8 cellular contexts compared by ENCODE assay signal in the genomic region with DNA sequence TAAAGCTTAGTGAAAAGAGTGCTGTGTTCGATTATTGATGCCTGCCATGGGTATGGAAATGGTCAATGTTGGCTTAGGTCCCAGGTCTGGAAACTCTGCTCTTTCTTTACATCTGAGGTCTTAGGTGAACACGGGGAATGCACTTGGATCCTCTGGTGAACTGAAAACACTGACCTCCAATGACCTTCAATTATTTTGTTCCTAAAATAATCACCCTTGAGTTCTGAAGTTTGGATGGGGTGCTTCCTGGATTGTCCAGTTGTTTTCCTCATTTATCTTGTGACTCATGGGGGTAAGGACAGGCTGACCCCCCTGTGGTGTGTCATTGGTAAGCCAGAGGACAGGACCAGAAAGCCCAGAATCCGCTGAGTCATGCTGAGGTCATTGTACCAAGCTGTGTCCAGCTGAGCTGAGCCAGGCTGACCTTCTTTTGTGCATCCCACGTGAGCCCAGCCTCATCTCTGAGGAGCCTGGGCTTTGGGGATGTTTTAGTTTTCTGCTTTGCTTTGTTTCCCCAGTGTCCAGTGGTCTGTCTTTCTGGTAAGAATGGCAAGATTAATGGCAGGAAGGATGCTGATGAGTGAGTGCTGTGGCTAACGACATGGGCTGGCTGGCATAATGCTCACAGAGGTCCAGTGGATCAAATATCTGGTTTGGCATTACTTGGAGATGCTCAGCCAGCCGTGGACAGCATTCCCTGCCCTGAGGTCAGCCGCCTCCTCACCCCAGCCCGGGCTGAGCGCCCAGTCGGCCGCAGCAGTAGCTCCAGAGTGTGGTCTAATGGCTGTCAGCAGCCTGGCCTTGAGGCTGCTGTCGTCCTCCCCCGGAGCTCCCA. TPM values are rescaled to one million over a fixed set of nuclear protein-coding genes. Genes with fewer than 3 reads are reported as not detected.
DNase-seq lines count a peak whose midpoint lies in the region; ATAC-seq and TF ChIP-seq lines count a peak whose summit lies in the region.

No MANE protein-coding gene starts in this region.

- H3K36me3 Mint-ChIP-seq in activated T-helper 17 cell treated with anti-CD3 and anti-CD28 coated beads, Interleukin-2, amount 50 U/mL, for 72 hours (ENCODE audit: low read depth), result no peaks in the 10 kb centered on the region
- H3K36me3 Mint-ChIP-seq in progenitor cell of endocrine pancreas (ENCODE audit: insufficient read depth), result peaks cover 10% of the 10 kb centered on the region

- no peak overlapping the region for H3K4me3 Mint-ChIP-seq in activated T-helper 17 cell treated with anti-CD3 and anti-CD28 coated beads, Interleukin-2, amount 50 U/mL, for 72 hours
- no peak overlapping the region for H3K4me3 Mint-ChIP-seq in progenitor cell of endocrine pancreas (ENCODE audit: low read depth)

- 0 out of 2 replicates have a peak, but pooled peaks have one; percentile 30 for TF ChIP-seq RAD21 in HCT116 (IDR thresholded peaks at IDR 0.05; ENCODE audit: low read depth)

- no peaks in the 10 kb centered on the region for H3K9me2 ChIP-seq in HCT116 (ENCODE audit: insufficient read depth)

- H3K27me3 ChIP-seq in HCT116 (ENCODE audit: insufficient read depth, low read length), result no peaks in the 10 kb centered on the region

- RAD21 ChIA-PET in HCT116 (lab: Charles Lee; ENCODE audit: low non-redundant PET in 1 of 2, low total read pairs in 2 of 2, uncharacterized antibody in 2 of 2, unreplicated experiment in 2 of 2), result no interaction called here

- H3K27ac ChIP-seq in HCT116 (ENCODE audit: low read depth, low read length), result peak overlapping the region; percentile 79

- POLR2A ChIA-PET in HCT116 (lab: Charles Lee), result interaction anchor here (1.5 kb wide), 1 partner anchor 35 kb away, joined by 5 read pairs; a partner anchor contains a TSS

- BruUV-seq in HCT116 (replicated peaks; lab: Mats Ljungman, UMichigan), result TSS peak; percentile 46

- no peak for TF ChIP-seq CTCF in HCT116 (IDR thresholded peaks at IDR 0.05 in 2 of 3, conservative IDR thresholded peaks at IDR 0.05 in 1 of 3; ENCODE audit: borderline replicate concordance in 1 of 3, insufficient read depth in 1 of 3, low read depth in 2 of 3, low read length in 2 of 3)
- no peak for TF ChIP-seq CTCF in progenitor cell of endocrine pancreas (IDR thresholded peaks at IDR 0.05; ENCODE audit: unreplicated experiment)

- no peaks in the 10 kb centered on the region for H3K9me3 Mint-ChIP-seq in activated T-helper 17 cell treated with anti-CD3 and anti-CD28 coated beads, Interleukin-2, amount 50 U/mL, for 72 hours
- H3K9me3 Mint-ChIP-seq in progenitor cell of endocrine pancreas (ENCODE audit: low read depth), result no peaks in the 10 kb centered on the region

- no peaks in the 10 kb centered on the region for H3K9me3 ChIP-seq in HCT116 (ENCODE audit: control insufficient read depth in 1 of 2, insufficient read depth in 1 of 2, low read depth in 1 of 2, low read length in 2 of 2)

- peak overlapping the region; percentile 81 for H3K27ac Mint-ChIP-seq in activated T-helper 17 cell treated with anti-CD3 and anti-CD28 coated beads, Interleukin-2, amount 50 U/mL, for 72 hours
- no peak overlapping the region for H3K27ac Mint-ChIP-seq in progenitor cell of endocrine pancreas

- peak; percentile 69 for ATAC-seq in HCT116
- no peak for ATAC-seq in activated T-helper 17 cell treated with anti-CD3 and anti-CD28 coated beads, Interleukin-2, amount 50 U/mL, for 72 hours (replicated peaks)
- no peak for ATAC-seq in GM21717 (IDR thresholded peaks at IDR 0.05; ENCODE audit: unreplicated experiment)
- no peak for ATAC-seq in GM21390 (IDR thresholded peaks at IDR 0.05; ENCODE audit: unreplicated experiment)
- no peak for ATAC-seq in HG02885 (IDR thresholded peaks at IDR 0.05; ENCODE audit: poor library complexity, unreplicated experiment)

- H3K79me2 ChIP-seq in HCT116 (ENCODE audit: insufficient read depth, low read length), result peaks cover 32% of the 10 kb centered on the region

- peak overlapping the region in 1 of 2 experiments; percentile 14; a peak in 2 of 4 replicates for H3K4me3 ChIP-seq in HCT116 (replicated peaks in 1 of 2; ENCODE audit: low read depth in 1 of 2, low read length in 2 of 2)

- peak overlapping the region; percentile 55 for H3K9ac ChIP-seq in HCT116 (ENCODE audit: low read length)

- peaks cover 3 to 43% of the 10 kb centered on the region in 2 experiments; a peak in 3 of 4 replicates for H3K36me3 ChIP-seq in HCT116 (ENCODE audit: control insufficient read depth in 1 of 2, insufficient read depth in 2 of 2, low read length in 2 of 2)

- peaks cover 48 to 66% of the 10 kb centered on the region in 2 experiments for H3K4me1 ChIP-seq in HCT116 (ENCODE audit: control insufficient read depth in 1 of 2, insufficient read depth in 2 of 2, low read length in 2 of 2)

- no peak for TF ChIP-seq POLR2A in HCT116 (IDR thresholded peaks at IDR 0.05; ENCODE audit: borderline replicate concordance, extremely low read depth, insufficient read depth, insufficient read length)

- H2AFZ ChIP-seq in HCT116 (ENCODE audit: low read depth, low read length, poor library complexity, severe bottlenecking), result no peak overlapping the region

- intact Hi-C loops in HCT116 (cut with micrococcal nuclease), result loop anchor here (1.0 kb wide), 1 partner anchor 84 kb away; no protein-coding TSS in a partner anchor
- intact Hi-C loops in head of caudate nucleus (cut with DNase I), result no loop called here
- intact Hi-C loops in posterior vena cava (cut with DNase I), result no loop called here

- DNase-seq in HCT116 (ENCODE audit: low read depth, low spot score), result peak; percentile 94
- DNase-seq in head of caudate nucleus, result peak; percentile 59 to 98 (median 89)
- DNase-seq in posterior vena cava (ENCODE audit: low spot score), result peak; percentile 95
- no peak for DNase-seq in progenitor cell of endocrine pancreas (ENCODE audit: low spot score, unreplicated experiment)

- H3K27me3 Mint-ChIP-seq in activated T-helper 17 cell treated with anti-CD3 and anti-CD28 coated beads, Interleukin-2, amount 50 U/mL, for 72 hours, result no peaks in the 10 kb centered on the region
- H3K27me3 Mint-ChIP-seq in progenitor cell of endocrine pancreas, result no peaks in the 10 kb centered on the region

- H3K4me1 Mint-ChIP-seq in activated T-helper 17 cell treated with anti-CD3 and anti-CD28 coated beads, Interleukin-2, amount 50 U/mL, for 72 hours, result peaks cover 29% of the 10 kb centered on the region
- no peaks in the 10 kb centered on the region for H3K4me1 Mint-ChIP-seq in progenitor cell of endocrine pancreas (ENCODE audit: low read depth)

- H4K20me1 ChIP-seq in HCT116 (ENCODE audit: insufficient read depth), result no peaks in the 10 kb centered on the region

- peak overlapping the region; percentile 73 for H3K4me2 ChIP-seq in HCT116 (ENCODE audit: low read length)

- CTCF ChIA-PET in HCT116 (lab: Charles Lee), result interaction anchor here (0.8 kb wide), 1 partner anchor 245 kb away, joined by 3 read pairs; no protein-coding TSS in a partner anchor

TF ChIP-seq in HCT116, 20 proteins besides CTCF, POLR2A, EP300 and RAD21 (continues in another document):
- TF ChIP-seq YY1 (IDR thresholded peaks at IDR 0.05; ENCODE audit: extremely low read depth, insufficient replicate concordance, low read depth, low read length) (no peak), EZH2 (IDR thresholded peaks at IDR 0.05) (no peak), TCF7L2 (IDR thresholded peaks at IDR 0.05; ENCODE audit: borderline replicate concordance, extremely low read depth, insufficient read depth, insufficient read length) (no peak), CEBPB (IDR thresholded peaks at IDR 0.05; ENCODE audit: low read depth) (peak; percentile 75), SIN3A (IDR thresholded peaks at IDR 0.05; ENCODE audit: low read depth) (peak; percentile 98), JUND (IDR thresholded peaks at IDR 0.05) (peak; percentile 99), ELF1 (IDR thresholded peaks at IDR 0.05; ENCODE audit: borderline replicate concordance, low read depth) (no peak; the same call in 1 of the 2 replicates), ZNF274 (IDR thresholded peaks at IDR 0.05; ENCODE audit: low read depth, low read length) (no peak), POLR2AphosphoS5 (IDR thresholded peaks at IDR 0.05; ENCODE audit: low read depth, low read length) (peak; percentile 72; the same call in 1 of the 2 replicates), EGR1 (IDR thresholded peaks at IDR 0.05; ENCODE audit: low read depth) (no peak), EZH2phosphoT487 (IDR thresholded peaks at IDR 0.05; ENCODE audit: borderline replicate concordance) (no peak), CBX3 (IDR thresholded peaks at IDR 0.05; ENCODE audit: low read depth) (peak; percentile 99), SP1 (IDR thresholded peaks at IDR 0.05; ENCODE audit: low read depth) (peak; percentile 97), SRF (IDR thresholded peaks at IDR 0.05; ENCODE audit: low read depth) (no peak; the same call in none of the 2 replicates), ZFX (IDR thresholded peaks at IDR 0.05) (no peak), FOSL1 (IDR thresholded peaks at IDR 0.05; ENCODE audit: low read depth) (peak; percentile 99)
- TF ChIP-seq, protein P1, sequence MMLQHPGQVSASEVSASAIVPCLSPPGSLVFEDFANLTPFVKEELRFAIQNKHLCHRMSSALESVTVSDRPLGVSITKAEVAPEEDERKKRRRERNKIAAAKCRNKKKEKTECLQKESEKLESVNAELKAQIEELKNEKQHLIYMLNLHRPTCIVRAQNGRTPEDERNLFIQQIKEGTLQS (IDR thresholded peaks at IDR 0.05), result no peak; the same call in 1 of the 2 replicates
- TF ChIP-seq, protein P2, sequence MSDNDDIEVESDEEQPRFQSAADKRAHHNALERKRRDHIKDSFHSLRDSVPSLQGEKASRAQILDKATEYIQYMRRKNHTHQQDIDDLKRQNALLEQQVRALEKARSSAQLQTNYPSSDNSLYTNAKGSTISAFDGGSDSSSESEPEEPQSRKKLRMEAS (IDR thresholded peaks at IDR 0.05), result peak; percentile 89

RNA-seq across cellular contexts. Expression of a gene that starts 35.6 kb away (rescaled TPM):
- total RNA-seq in HCT116 (2021; ENCODE audit: unreplicated experiment), result 25.9 TPM
- 10.8 and 12.3 TPM in 2 replicates for polyA plus RNA-seq in HCT116 (2012)
- 100 to 1,000 TPM in 1 of 2 donors, 10 to 100 TPM in 1; 30.6 to 179 TPM for total RNA-seq in activated T-helper 17 cell treated with anti-CD3 and anti-CD28 coated beads, Interleukin-2, amount 50 U/mL, for 72 hours
- 1 to 10 TPM; 6.5 to 6.9 TPM for total RNA-seq in posterior vena cava
- 12.9 TPM in 2 replicates for total RNA-seq in progenitor cell of endocrine pancreas

RNA-seq across cellular contexts. Expression of a gene that starts 50.4 kb away (rescaled TPM):
- total RNA-seq in HCT116 (2021; ENCODE audit: unreplicated experiment), result 133 TPM
- 44.4 and 49.4 TPM in 2 replicates for polyA plus RNA-seq in HCT116 (2012)
- 1 to 10 TPM; 7.8 to 8.5 TPM for total RNA-seq in activated T-helper 17 cell treated with anti-CD3 and anti-CD28 coated beads, Interleukin-2, amount 50 U/mL, for 72 hours
- total RNA-seq in posterior vena cava, result 10 to 100 TPM; 24.7 to 25.3 TPM
- total RNA-seq in progenitor cell of endocrine pancreas, result 32.0 and 35.1 TPM in 2 replicates
